In the genomic region with DNA sequence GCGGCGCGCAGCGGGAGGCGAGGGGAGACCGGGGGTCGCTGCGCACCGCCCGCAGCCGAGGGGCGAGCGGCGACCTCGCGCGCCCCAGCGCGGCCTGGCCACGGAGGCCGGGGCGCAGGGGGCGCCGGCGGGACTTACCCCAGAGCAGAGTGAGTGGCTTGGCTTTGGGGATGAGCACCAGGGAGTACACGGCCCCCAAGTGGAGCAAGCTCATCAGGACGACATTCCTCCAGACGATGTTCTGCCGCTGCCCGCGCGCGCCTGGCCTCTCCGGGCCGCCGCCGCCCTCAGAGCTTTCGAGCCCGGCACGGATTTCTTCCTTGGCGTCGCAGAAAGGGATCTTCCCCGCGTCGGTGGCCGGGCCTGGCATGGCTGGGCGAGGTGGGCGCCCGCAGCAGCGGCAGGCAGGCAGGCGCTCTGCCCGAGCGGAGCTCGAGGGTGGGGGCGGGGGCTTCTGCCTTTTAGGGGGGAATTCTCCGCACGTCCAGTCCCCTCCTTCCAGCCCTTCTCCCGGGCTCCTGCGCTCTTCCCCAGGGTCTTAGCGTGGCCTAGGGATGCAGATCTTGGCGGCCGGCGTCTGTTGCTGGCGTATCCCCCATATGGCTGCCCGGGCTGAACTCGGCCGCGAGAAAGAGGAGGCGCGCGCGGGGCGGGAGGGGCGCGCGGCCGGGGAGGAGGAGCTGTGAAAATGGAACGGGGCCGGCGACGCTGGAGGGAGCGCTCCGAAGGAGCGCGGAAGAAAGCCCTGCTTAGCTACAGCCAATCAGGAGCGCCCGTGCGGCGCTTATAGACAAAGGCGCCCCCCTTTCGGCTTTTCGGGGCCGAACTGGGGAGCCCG, we compare ENCODE assay signal across 7 cellular contexts. TPM values are rescaled to one million over a fixed set of nuclear protein-coding genes. Genes with fewer than 3 reads are reported as not detected.
DNase-seq lines count a peak whose midpoint lies in the region; ATAC-seq and TF ChIP-seq lines count a peak whose summit lies in the region.

SCD5 (minus strand) TSS at position 629 of the 838 bp plus-strand sequence; CDS start at position 370, 259 bp downstream.

- H3K4me3 ChIP-seq in WI38 (ENCODE audit: low read depth, low read length) (peak within 1 kb of the TSS; percentile 71), kidney epithelial cell (ENCODE audit: low read depth, low read length) (peak within 1 kb of the TSS; percentile 57)

- no peaks in the 10 kb centered on the region for H3K9me3 Mint-ChIP-seq in chondrocyte (ENCODE audit: low read depth)

- no peak within 1 kb of the TSS for H3K27ac Mint-ChIP-seq in chondrocyte (ENCODE audit: unreplicated experiment)

- H3K27me3 Mint-ChIP-seq in chondrocyte (ENCODE audit: low read depth), result peaks cover 2% of the 10 kb centered on the region

- H3K4me3 Mint-ChIP-seq in chondrocyte (ENCODE audit: unreplicated experiment), result peak within 1 kb of the TSS; percentile 84

- ATAC-seq in GM18498 (IDR thresholded peaks at IDR 0.05; ENCODE audit: unreplicated experiment) (peak; percentile 90), HG02642 (IDR thresholded peaks at IDR 0.05; ENCODE audit: poor library complexity, unreplicated experiment) (peak; percentile 89)

- no peaks in the 10 kb centered on the region for H3K36me3 ChIP-seq in kidney epithelial cell (ENCODE audit: control insufficient read depth, insufficient read depth, low read length)

- H3K27me3 ChIP-seq in kidney epithelial cell (ENCODE audit: control insufficient read depth, insufficient read depth, low read length), result peaks cover 4% of the 10 kb centered on the region

- peaks cover 22% of the 10 kb centered on the region for H3K4me1 Mint-ChIP-seq in chondrocyte (ENCODE audit: low read depth)

- H3K36me3 Mint-ChIP-seq in chondrocyte (ENCODE audit: low read depth), result no peaks in the 10 kb centered on the region

- TF ChIP-seq CTCF in WI38 (IDR thresholded peaks at IDR 0.05; ENCODE audit: low read depth, low read length) (no peak), chondrocyte (IDR thresholded peaks at IDR 0.05) (peak; percentile 22), kidney epithelial cell (IDR thresholded peaks at IDR 0.05; ENCODE audit: insufficient read depth, low read length, poor library complexity, severe bottlenecking) (no peak)

- peak; percentile 66 for DNase-seq in NCI-H128 (lab: John Stamatoyannopoulos, UW; ENCODE audit: unreplicated experiment)
- no peak for DNase-seq in chondrocyte (ENCODE audit: low spot score)
- no peak for DNase-seq in kidney epithelial cell (ENCODE audit: low read depth)
- peak in 2 of 3 donors; percentile 12 to 31 for DNase-seq in stimulated activated CD4-positive, alpha-beta T cell treated with anti-CD3 and anti-CD28 coated beads, Interleukin-12 subunit alpha, Interleukin-12 subunit beta, amount 100 ng/mL, for 48 hours (ENCODE audit: low read depth in 2 of 3, low spot score in 1 of 3)

RNA-seq across cellular contexts. Expression of gene SCD5, which starts in this region (rescaled TPM):
- 20.6 to 25.9 TPM (median 22.6 TPM) in 3 replicates for total RNA-seq in chondrocyte
- 17.9 and 22.1 TPM in 2 replicates for total RNA-seq in kidney epithelial cell

Comparison
In these comparisons a context has a peak if more than half of its experiments do, and no peak if none do; other contexts are left out.
1. DNase-seq: peak in NCI-H128 (single experiment) and stimulated activated CD4-positive, alpha-beta T cell treated with anti-CD3 and anti-CD28 coated beads, Interleukin-12 subunit alpha, Interleukin-12 subunit beta, amount 100 ng/mL, for 48 hours (2 of 3); none in chondrocyte (single experiment) and kidney epithelial cell (single experiment).